ENCODE assay signal across 26 cellular contexts in genomic region chr17:80603380-80603779, GRCh38. TPM values are rescaled to one million over a fixed set of nuclear protein-coding genes. Genes with fewer than 3 reads are reported as not detected.
DNase-seq lines count a peak whose midpoint lies in the region; ATAC-seq and TF ChIP-seq lines count a peak whose summit lies in the region.
"Had no signal": no experiment of that assay in that cellular context is flagged by ENCODE, and none has a peak within 500 bp of the region (broad histone marks: within the 10 kb centered on the region; RNA-seq: fewer than 3 reads in every experiment).

No MANE protein-coding gene starts in this region.

- peaks cover 37% of the 10 kb centered on the region for H3K4me1 ChIP-seq in CD4-positive, CD25-positive, alpha-beta regulatory T cell (ENCODE audit: control insufficient read depth, insufficient read depth, low read length, poor library complexity, severe bottlenecking)
- peaks cover 56% of the 10 kb centered on the region for H3K4me1 ChIP-seq in DOHH2 (ENCODE audit: control insufficient read depth, low read length)
- peaks cover 66% of the 10 kb centered on the region for H3K4me1 ChIP-seq in OCI-LY1 (ENCODE audit: insufficient read depth, low read length, severe bottlenecking)
- H3K4me1 ChIP-seq: SJCRH30 had no signal

- H3K9me3 Mint-ChIP-seq in CD4-positive, CD25-positive, alpha-beta regulatory T cell, result peaks cover 0 to 1% (median 0%) of the 10 kb centered on the region in 7 donors
- no peaks in the 10 kb centered on the region for H3K9me3 Mint-ChIP-seq in immature natural killer cell
- H3K9me3 Mint-ChIP-seq: activated naive CD4-positive, alpha-beta T cell treated with anti-CD3 and anti-CD28 coated beads, Interleukin-2, amount 10 ng/mL, durations not matched to agents 7 days and 5 days; activated T-helper 1 cell treated with anti-CD3 and anti-CD28 coated beads, Interleukin-12 subunit alpha, Interleukin-12 subunit beta, Interleukin-2, Interleukin-4 antibody, amounts not matched to agents 30 ng/mL and 10 ng/mL and 1 ng/mL, durations not matched to agents 14 hours and 24 hours and 36 hours; stimulated activated naive B cell treated with anti-CD40 and anti-IgM and Interleukin-4, amounts not matched to agents 10 μg/mL and 1 μg/mL and 100 μg/mL, for 72 hours had no signal

- H3K36me3 Mint-ChIP-seq in CD4-positive, CD25-positive, alpha-beta regulatory T cell, result peaks cover 20% of the 10 kb centered on the region
- no peaks in the 10 kb centered on the region for H3K36me3 Mint-ChIP-seq in immature natural killer cell

- H3F3A ChIP-seq in DOHH2 (ENCODE audit: control insufficient read depth, insufficient read depth), result peaks cover 22% of the 10 kb centered on the region
- H3F3A ChIP-seq in OCI-LY1 (ENCODE audit: insufficient read depth, low read length), result 0 out of 2 replicates have a peak, but pooled peaks cover 7% of the 10 kb centered on the region

- DNase-seq in CD4-positive, CD25-positive, alpha-beta regulatory T cell, result no peak
- DNase-seq in islet precursor cell, result peak; percentile 24
- no peak for DNase-seq in immature natural killer cell
- DNase-seq: activated CD4-positive, alpha-beta T cell treated with anti-CD3 and anti-CD28 coated beads, Interleukin-2, amount 50 U/mL, for 1 hour; activated CD8-positive, alpha-beta memory T cell treated with anti-CD3 and anti-CD28 coated beads, Interleukin-2, amount 50 U/mL, for 4 hours; activated naive CD4-positive, alpha-beta T cell treated with anti-CD3 and anti-CD28 coated beads, Interleukin-2, amount 10 ng/mL, durations not matched to agents 7 days and 5 days; C1 segment of cervical spinal cord; cortex of kidney; DND-41; foreskin keratinocyte; KG1; left cardiac atrium; mammary epithelial cell; NCI-H2171 treated with DMSO at 0.1 percent for 48 hours; NCI-H524; SJCRH30; stimulated activated CD4-positive, alpha-beta T cell treated with anti-CD3 and anti-CD28 coated beads, Interleukin-4, amount 100 ng/mL, for 4 hours; stimulated activated naive B cell treated with anti-CD40 and anti-IgM and Interleukin-4, amounts not matched to agents 10 μg/mL and 1 μg/mL and 100 μg/mL, for 72 hours; upper lobe of right lung had no signal

- H3K4me1 Mint-ChIP-seq in CD4-positive, CD25-positive, alpha-beta regulatory T cell, result peaks cover 40 to 78% (median 59%) of the 10 kb centered on the region in 4 donors
- peaks cover 44 to 67% of the 10 kb centered on the region in 2 donors for H3K4me1 Mint-ChIP-seq in immature natural killer cell

- H3K36me3 ChIP-seq in CD4-positive, CD25-positive, alpha-beta regulatory T cell (ENCODE audit: control insufficient read depth, insufficient read depth, low read length), result no peaks in the 10 kb centered on the region
- no peaks in the 10 kb centered on the region for H3K36me3 ChIP-seq in DOHH2 (ENCODE audit: control insufficient read depth, low read length)
- peaks cover 14% of the 10 kb centered on the region for H3K36me3 ChIP-seq in OCI-LY1 (ENCODE audit: insufficient read depth, low read length)
- H3K36me3 ChIP-seq: SJCRH30, upper lobe of right lung had no signal

- H3K27me3 Mint-ChIP-seq in CD4-positive, CD25-positive, alpha-beta regulatory T cell, result no peaks in the 10 kb centered on the region
- peaks cover 0 to 2% (median 2%) of the 10 kb centered on the region in 3 donors for H3K27me3 Mint-ChIP-seq in immature natural killer cell (ENCODE audit: low read depth in 3 of 3)
- H3K27me3 Mint-ChIP-seq: activated naive CD4-positive, alpha-beta T cell treated with anti-CD3 and anti-CD28 coated beads, Interleukin-2, amount 10 ng/mL, durations not matched to agents 7 days and 5 days; stimulated activated naive B cell treated with anti-CD40 and anti-IgM and Interleukin-4, amounts not matched to agents 10 μg/mL and 1 μg/mL and 100 μg/mL, for 72 hours had no signal

- no peak overlapping the region for H3K4me3 ChIP-seq in CD4-positive, CD25-positive, alpha-beta regulatory T cell (ENCODE audit: low read depth, low read length)
- H3K4me3 ChIP-seq in DOHH2 (ENCODE audit: low read length), result no peak overlapping the region
- H3K4me3 ChIP-seq in OCI-LY1 (ENCODE audit: low read depth, low read length, poor library complexity, severe bottlenecking), result no peak overlapping the region
- H3K4me3 ChIP-seq: SJCRH30, upper lobe of right lung had no signal

- no peak for ATAC-seq in CD4-positive, CD25-positive, alpha-beta regulatory T cell (ENCODE audit: low read depth in 2 of 2)
- ATAC-seq in GM19452 (IDR thresholded peaks at IDR 0.05; ENCODE audit: unreplicated experiment), result no peak
- no peak for ATAC-seq in HG03521 (IDR thresholded peaks at IDR 0.05; ENCODE audit: unreplicated experiment)
- ATAC-seq: esophagus mucosa; foreskin keratinocyte; left cardiac atrium; sciatic nerve; stimulated activated naive B cell treated with anti-CD40 and anti-IgM and Interleukin-4, amounts not matched to agents 10 μg/mL and 1 μg/mL and 100 μg/mL, for 72 hours; upper lobe of right lung had no signal

- H3K79me2 ChIP-seq in DOHH2 (ENCODE audit: control insufficient read depth, low read length) (peaks cover 90% of the 10 kb centered on the region), OCI-LY1 (ENCODE audit: insufficient read depth, low read length) (peaks cover 29% of the 10 kb centered on the region; the same call in 1 of the 2 replicates)

- H3K27me3 ChIP-seq in CD4-positive, CD25-positive, alpha-beta regulatory T cell (ENCODE audit: control insufficient read depth, insufficient read depth, low read length), result no peaks in the 10 kb centered on the region
- H3K27me3 ChIP-seq in DOHH2 (ENCODE audit: control insufficient read depth, low read length) (no peaks in the 10 kb centered on the region), OCI-LY1 (ENCODE audit: insufficient read depth, low read length) (no peaks in the 10 kb centered on the region)
- H3K27me3 ChIP-seq: foreskin keratinocyte, SJCRH30, upper lobe of right lung had no signal

- H3K4me3 Mint-ChIP-seq in CD4-positive, CD25-positive, alpha-beta regulatory T cell, result peak overlapping the region in 1 of 4 donors; percentile 14
- peak overlapping the region in 1 of 5 donors; percentile 48 for H3K4me3 Mint-ChIP-seq in immature natural killer cell
- H3K4me3 Mint-ChIP-seq: activated naive CD4-positive, alpha-beta T cell treated with anti-CD3 and anti-CD28 coated beads, Interleukin-2, amount 10 ng/mL, durations not matched to agents 7 days and 5 days; activated T-helper 1 cell treated with anti-CD3 and anti-CD28 coated beads, Interleukin-12 subunit alpha, Interleukin-12 subunit beta, Interleukin-2, Interleukin-4 antibody, amounts not matched to agents 30 ng/mL and 10 ng/mL and 1 ng/mL, durations not matched to agents 14 hours and 24 hours and 36 hours; stimulated activated naive B cell treated with anti-CD40 and anti-IgM and Interleukin-4, amounts not matched to agents 10 μg/mL and 1 μg/mL and 100 μg/mL, for 72 hours had no signal

- H3K27ac Mint-ChIP-seq in CD4-positive, CD25-positive, alpha-beta regulatory T cell, result peak overlapping the region in 2 of 3 donors; percentile 2 to 81
- H3K27ac Mint-ChIP-seq in immature natural killer cell, result peak overlapping the region in 2 of 6 donors; percentile 47 to 51
- H3K27ac Mint-ChIP-seq: activated naive CD4-positive, alpha-beta T cell treated with anti-CD3 and anti-CD28 coated beads, Interleukin-2, amount 10 ng/mL, durations not matched to agents 7 days and 5 days; activated T-helper 1 cell treated with anti-CD3 and anti-CD28 coated beads, Interleukin-12 subunit alpha, Interleukin-12 subunit beta, Interleukin-2, Interleukin-4 antibody, amounts not matched to agents 30 ng/mL and 10 ng/mL and 1 ng/mL, durations not matched to agents 14 hours and 24 hours and 36 hours had no signal

- no peaks in the 10 kb centered on the region for H4K20me1 ChIP-seq in DOHH2 (ENCODE audit: control insufficient read depth, insufficient read depth, low read depth, low read length)
- H4K20me1 ChIP-seq in OCI-LY1 (ENCODE audit: insufficient read depth, low read length), result no peaks in the 10 kb centered on the region

- no peak overlapping the region for H2AFZ ChIP-seq in OCI-LY1 (ENCODE audit: low read length)

- H3K9ac ChIP-seq in OCI-LY1 (ENCODE audit: low read length), result no peak overlapping the region

- no peaks in the 10 kb centered on the region for H3K9me3 ChIP-seq in CD4-positive, CD25-positive, alpha-beta regulatory T cell (ENCODE audit: control insufficient read depth in 2 of 2, low read length in 2 of 2)
- H3K9me3 ChIP-seq in DOHH2 (ENCODE audit: control insufficient read depth, insufficient read depth, low read length) (no peaks in the 10 kb centered on the region), OCI-LY1 (ENCODE audit: low read length) (no peaks in the 10 kb centered on the region)
- H3K9me3 ChIP-seq: upper lobe of right lung had no signal

- TF ChIP-seq CTCF in DOHH2 (IDR thresholded peaks at IDR 0.05; ENCODE audit: low read depth, low read length, poor library complexity, severe bottlenecking) (no peak), OCI-LY1 (IDR thresholded peaks at IDR 0.05; ENCODE audit: low read length) (no peak)

- peak overlapping the region; percentile 14; the same call in 1 of the 2 replicates for H3K4me2 ChIP-seq in DOHH2 (ENCODE audit: low read length)
- no peak overlapping the region for H3K4me2 ChIP-seq in OCI-LY1 (ENCODE audit: low read length)

- no peak overlapping the region for H3K27ac ChIP-seq in CD4-positive, CD25-positive, alpha-beta regulatory T cell (ENCODE audit: insufficient read depth, low read length, poor library complexity, severe bottlenecking)
- H3K27ac ChIP-seq in DOHH2 (ENCODE audit: low read depth, low read length) (peak overlapping the region; percentile 89; the same call in 1 of the 2 replicates), OCI-LY1 (ENCODE audit: low read depth, low read length, poor library complexity, severe bottlenecking) (peak overlapping the region; percentile 99)
- H3K27ac ChIP-seq: foreskin keratinocyte, SJCRH30, upper lobe of right lung had no signal

- no peaks in the 10 kb centered on the region for H3K9me2 ChIP-seq in DOHH2 (replicated peaks; ENCODE audit: control insufficient read depth, low read length)
- H3K9me2 ChIP-seq in OCI-LY1 (ENCODE audit: low read depth, low read length), result no peaks in the 10 kb centered on the region

RNA-seq across cellular contexts. Expression of gene RPTOR, which starts 58.7 kb away (rescaled TPM):
- total RNA-seq in CD4-positive, CD25-positive, alpha-beta regulatory T cell, result 70.1 TPM
- polyA plus RNA-seq in CD4-positive, CD25-positive, alpha-beta regulatory T cell, result 1 to 10 TPM; 4.7 to 8.5 (median 6.8) TPM
- 10 to 100 TPM in 1 of 3 donors, 1 to 10 TPM in 2; 1.8 to 10.2 (median 3.8) TPM for polyA plus RNA-seq in immature natural killer cell
